Comparison of ENCODE assay signal across 18 cellular contexts in the genomic region with DNA sequence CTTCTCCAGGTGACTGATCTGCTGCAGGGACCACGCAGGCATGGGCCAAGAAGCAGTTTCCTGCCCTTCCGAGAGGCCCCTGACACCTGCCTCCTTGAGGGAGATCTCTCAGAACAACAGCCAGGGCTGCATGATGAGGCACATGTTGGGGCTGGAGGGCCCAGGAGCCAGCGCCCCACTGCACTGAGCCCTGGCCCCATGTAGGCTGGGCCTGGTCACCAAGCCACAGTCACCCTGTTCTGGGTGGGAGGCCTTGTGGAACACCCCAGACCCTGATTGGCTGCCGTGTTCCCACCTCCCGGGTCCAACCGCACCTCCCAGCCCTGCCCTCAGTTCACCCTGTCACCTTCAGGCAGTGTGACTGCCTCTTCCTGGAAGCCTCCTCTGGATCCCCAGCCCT.
DNase-seq lines count a peak whose midpoint lies in the region; ATAC-seq and TF ChIP-seq lines count a peak whose summit lies in the region.
"Had no signal": no experiment of that assay in that cellular context is flagged by ENCODE, and none has a peak within 500 bp of the region (broad histone marks: within the 10 kb centered on the region; RNA-seq: fewer than 3 reads in every experiment).

No MANE protein-coding gene starts in this region.

- ATAC-seq in Right ventricle myocardium inferior, result no peak
- ATAC-seq in heart right ventricle, result no peak
- ATAC-seq in right cardiac atrium, result no peak
- ATAC-seq: CD8-positive, alpha-beta T cell; HCT116 had no signal

- H3K9me3 ChIP-seq in heart right ventricle, result peaks cover 0 to 5% (median 0%) of the 10 kb centered on the region in 11 donors
- H3K9me3 ChIP-seq in AG04450 (ENCODE audit: control insufficient read depth, insufficient read depth, low read length), result peaks cover 6% of the 10 kb centered on the region
- no peaks in the 10 kb centered on the region for H3K9me3 ChIP-seq in right cardiac atrium (ENCODE audit: control insufficient read depth, low read length)
- no peaks in the 10 kb centered on the region for H3K9me3 ChIP-seq in spleen
- no peaks in the 10 kb centered on the region for H3K9me3 ChIP-seq in Peyer's patch

- H3K4me1 ChIP-seq in heart right ventricle, result peaks cover 0 to 7% (median 0%) of the 10 kb centered on the region in 9 donors
- no peaks in the 10 kb centered on the region for H3K4me1 ChIP-seq in right cardiac atrium (ENCODE audit: control insufficient read depth, insufficient read depth, low read length)
- H3K4me1 ChIP-seq in spleen, result peaks cover 0 to 22% (median 16%) of the 10 kb centered on the region in 6 donors
- H3K4me1 ChIP-seq in Peyer's patch, result no peaks in the 10 kb centered on the region

- TF ChIP-seq CTCF in heart right ventricle (IDR thresholded peaks at IDR 0.05) (no peak), AG04450 (IDR thresholded peaks at IDR 0.05; ENCODE audit: low read depth, low read length) (no peak), spleen (IDR thresholded peaks at IDR 0.05 in 8 of 11, conservative IDR thresholded peaks at IDR 0.05 in 3 of 11) (no peak), Peyer's patch (IDR thresholded peaks at IDR 0.05) (no peak)

- no peak overlapping the region for H3K4me3 ChIP-seq in heart right ventricle
- no peak overlapping the region for H3K4me3 ChIP-seq in AG04450 (ENCODE audit: low read depth, low read length)
- no peak overlapping the region for H3K4me3 ChIP-seq in right cardiac atrium (ENCODE audit: low read length)
- H3K4me3 ChIP-seq in spleen, result no peak overlapping the region
- H3K4me3 ChIP-seq in Peyer's patch, result no peak overlapping the region
- H3K4me3 ChIP-seq: BLaER1 treated with 17β-estradiol and CSF1 and Interleukin-3, amounts not matched to agents 10 nM and 100 nM had no signal

- TF ChIP-seq POLR2A in spleen (IDR thresholded peaks at IDR 0.05), result no peak
- TF ChIP-seq POLR2A in Peyer's patch (IDR thresholded peaks at IDR 0.05), result no peak

- DNase-seq in Right ventricle myocardium inferior (ENCODE audit: missing footprints) (peak; percentile 27), heart right ventricle (no peak), AG04450 (ENCODE audit: low read depth, low spot score) (no peak), right cardiac atrium (peak in 2 of 3 donors; percentile 17 to 25), spleen (peak; percentile 34), Peyer's patch (no peak), amygdala (lab: John Stamatoyannopoulos, UW) (no peak)
- DNase-seq: Calu3; CD8-positive, alpha-beta T cell; DMS79 treated with DMSO at 0.1 percent for 48 hours; GF-D8; GOT3; H7; HFFc6 had no signal

- POLR2A ChIA-PET in AG04450 (lab: Yijun Ruan, JAX), result no interaction called here

- 61 to 65% methylated on average over 6 of the region's 6 CpGs for WGBS in heart right ventricle, 2 donors
- WGBS in right cardiac atrium, result 69% methylated on average over 6 of the region's 6 CpGs
- 66 to 82% (median 72%) methylated on average over 6 of the region's 6 CpGs; no CpG with 5 or more reads in 1 of the 5 donors for WGBS in spleen, 5 donors

- H3K36me3 ChIP-seq in heart right ventricle, result no peaks in the 10 kb centered on the region
- no peaks in the 10 kb centered on the region for H3K36me3 ChIP-seq in spleen
- H3K36me3 ChIP-seq in Peyer's patch, result no peaks in the 10 kb centered on the region
- H3K36me3 ChIP-seq: BLaER1 treated with 17β-estradiol and CSF1 and Interleukin-3, amounts not matched to agents 10 nM and 100 nM had no signal

- H3K27ac ChIP-seq in heart right ventricle, result no peak overlapping the region
- peak overlapping the region; percentile 21 for H3K27ac ChIP-seq in AG04450 (ENCODE audit: low read depth, low read length)
- H3K27ac ChIP-seq in right cardiac atrium (ENCODE audit: low read length), result no peak overlapping the region
- no peak overlapping the region for H3K27ac ChIP-seq in spleen
- no peak overlapping the region for H3K27ac ChIP-seq in Peyer's patch
- H3K27ac ChIP-seq: 22Rv1; BLaER1 treated with 17β-estradiol and CSF1 and Interleukin-3, amounts not matched to agents 10 nM and 100 nM; HL-60 had no signal

- CTCF ChIA-PET in AG04450 (lab: Charles Lee), result no interaction called here

- intact Hi-C loops in Right ventricle myocardium inferior (cut with DNase I), result loop anchor here (10.0 kb wide), 1 partner anchor 1837 kb away; no protein-coding TSS in a partner anchor
- intact Hi-C loops in heart right ventricle (cut with DNase I), result loop anchor here in 5 of 10 donors (10.0 kb wide), 4 partner anchors 1677 to 1837 kb away; no protein-coding TSS in a partner anchor
- intact Hi-C loops in right cardiac atrium (cut with DNase I), result no loop called here
- intact Hi-C loops in spleen (cut with DNase I; ENCODE audit: low total_unique reads), result no loop called here

- H3K27me3 ChIP-seq in heart right ventricle (peaks cover 0 to 38% (median 22%) of the 10 kb centered on the region in 7 donors), AG04450 (ENCODE audit: control insufficient read depth, insufficient read depth, low read length) (no peaks in the 10 kb centered on the region), right cardiac atrium (ENCODE audit: control insufficient read depth, insufficient read depth) (no peaks in the 10 kb centered on the region), spleen (replicated peaks in 1 of 7) (peaks cover 0 to 13% (median 0%) of the 10 kb centered on the region in 7 donors), Peyer's patch (no peaks in the 10 kb centered on the region)

Comparison
In these comparisons a context has a peak if more than half of its experiments do, and no peak if none do; other contexts are left out.
1. DNase-seq: peak in Right ventricle myocardium inferior (single experiment), right cardiac atrium (2 of 3) and spleen (single experiment); none in heart right ventricle (0 of 2), AG04450 (single experiment), Peyer's patch (0 of 3) and amygdala (0 of 56).